Comparison of ENCODE assay signal across 15 cellular contexts in the genomic region with DNA sequence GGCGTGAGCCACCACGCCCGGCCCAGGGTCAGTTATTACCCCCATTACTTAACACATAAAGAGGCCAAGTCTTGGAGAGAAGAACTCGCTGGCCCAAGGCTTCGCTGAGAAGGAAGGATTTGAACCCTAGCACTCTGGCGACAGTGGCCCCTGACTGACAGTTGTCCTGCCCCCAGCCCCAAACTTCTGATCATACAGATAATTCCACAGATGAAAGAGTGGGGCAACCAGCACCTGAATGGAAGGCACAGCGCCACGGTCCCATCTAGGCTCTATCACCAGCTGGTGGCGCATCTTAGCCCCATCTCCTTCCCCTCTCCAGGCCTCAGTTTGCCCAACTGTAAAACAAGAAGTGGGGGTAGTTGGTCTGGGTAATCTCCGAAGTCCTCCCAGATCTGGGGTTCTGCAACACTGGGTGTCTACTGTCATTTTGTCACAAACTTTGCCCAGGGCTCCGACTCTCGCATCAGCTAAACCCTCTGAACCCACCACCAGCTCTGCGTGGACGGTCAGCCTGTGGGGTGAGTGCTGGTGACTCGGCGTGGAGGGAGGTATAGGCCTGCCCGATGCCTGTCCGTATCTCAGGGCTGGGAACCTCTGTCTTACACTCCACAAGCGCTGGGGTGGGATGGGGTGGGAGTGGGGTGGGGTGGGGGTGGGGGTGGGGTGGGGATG.
A peak's percentile ranks its signal among the peaks of the same experiment; 100 is the strongest.
DNase-seq lines count a peak whose midpoint lies in the region; ATAC-seq and TF ChIP-seq lines count a peak whose summit lies in the region.
"Had no signal": no experiment of that assay in that cellular context is flagged by ENCODE, and none has a peak within 500 bp of the region (broad histone marks: within the 10 kb centered on the region; RNA-seq: fewer than 3 reads in every experiment).

No MANE protein-coding gene starts in this region.

- peaks cover 4% of the 10 kb centered on the region for H3F3A ChIP-seq in neural cell (ENCODE audit: insufficient read depth, low read length, poor library complexity, severe bottlenecking)

- no peak for ATAC-seq in activated naive CD4-positive, alpha-beta T cell treated with anti-CD3 and anti-CD28 coated beads, Interleukin-2, amount 50 U/mL, for 72 hours
- ATAC-seq in HG03039 (IDR thresholded peaks at IDR 0.05; ENCODE audit: unreplicated experiment) = no peak

- H3K27ac Mint-ChIP-seq in activated naive CD4-positive, alpha-beta T cell treated with anti-CD3 and anti-CD28 coated beads, Interleukin-2, amount 50 U/mL, for 24 hours = peak overlapping the region; percentile 65
- H3K27ac Mint-ChIP-seq in activated naive CD4-positive, alpha-beta T cell treated with anti-CD3 and anti-CD28 coated beads, Interleukin-2, amount 50 U/mL, for 72 hours = peak overlapping the region in 1 of 2 donors; percentile 94
- no peak overlapping the region for H3K27ac Mint-ChIP-seq in progenitor cell of endocrine pancreas

- H3K4me3 ChIP-seq in esophagus squamous epithelium (no peak overlapping the region), neural cell (ENCODE audit: low read length) (no peak overlapping the region), tibial nerve (no peak overlapping the region)
- H3K4me3 ChIP-seq: lung had no signal

- H3K4me1 ChIP-seq in esophagus squamous epithelium = peaks cover 30 to 71% (median 37%) of the 10 kb centered on the region in 3 donors
- peaks cover 0 to 42% (median 26%) of the 10 kb centered on the region in 4 donors for H3K4me1 ChIP-seq in tibial nerve

- no peaks in the 10 kb centered on the region for H3K27me3 Mint-ChIP-seq in activated naive CD4-positive, alpha-beta T cell treated with anti-CD3 and anti-CD28 coated beads, Interleukin-2, amount 50 U/mL, for 24 hours
- peaks cover 3% of the 10 kb centered on the region for H3K27me3 Mint-ChIP-seq in progenitor cell of endocrine pancreas
- H3K27me3 Mint-ChIP-seq: activated CD4-positive, alpha-beta T cell treated with anti-CD3 and anti-CD28 coated beads, Interleukin-2, amount 10 ng/mL, durations not matched to agents 7 days and 5 days had no signal

- DNase-seq in activated naive CD4-positive, alpha-beta T cell treated with anti-CD3 and anti-CD28 coated beads, Interleukin-2, amount 50 U/mL, for 72 hours (ENCODE audit: low spot score in 2 of 2) = no peak
- DNase-seq in esophagus squamous epithelium (lab: John Stamatoyannopoulos, UW) = no peak
- no peak for DNase-seq in tibial nerve (ENCODE audit: low spot score in 2 of 2)
- DNase-seq in progenitor cell of endocrine pancreas (ENCODE audit: low spot score, unreplicated experiment) = no peak
- DNase-seq in islet precursor cell = no peak
- DNase-seq: ACHN; activated CD4-positive, alpha-beta T cell treated with anti-CD3 and anti-CD28 coated beads, Interleukin-2, amount 10 ng/mL, durations not matched to agents 7 days and 5 days; activated gamma-delta T cell treated with Interleukin-2 at 50 U/mL for 16 hours; KBM-7; NCI-H2029 treated with DMSO at 0.1 percent for 48 hours; retina had no signal

- H3K36me3 Mint-ChIP-seq in activated naive CD4-positive, alpha-beta T cell treated with anti-CD3 and anti-CD28 coated beads, Interleukin-2, amount 50 U/mL, for 24 hours = peaks cover 2% of the 10 kb centered on the region
- peaks cover 11 to 15% of the 10 kb centered on the region in 2 donors for H3K36me3 Mint-ChIP-seq in activated naive CD4-positive, alpha-beta T cell treated with anti-CD3 and anti-CD28 coated beads, Interleukin-2, amount 50 U/mL, for 72 hours
- H3K36me3 Mint-ChIP-seq in progenitor cell of endocrine pancreas (ENCODE audit: insufficient read depth) = peaks cover 2% of the 10 kb centered on the region

- no peak for TF ChIP-seq POLR2A in esophagus squamous epithelium (IDR thresholded peaks at IDR 0.05)
- TF ChIP-seq POLR2A in tibial nerve (IDR thresholded peaks at IDR 0.05) = no peak

- H3K9me2 ChIP-seq in neural cell (ENCODE audit: insufficient read depth, low read length) = no peaks in the 10 kb centered on the region

- H3K9me3 ChIP-seq in esophagus squamous epithelium = no peaks in the 10 kb centered on the region
- H3K9me3 ChIP-seq in neural cell (ENCODE audit: low read length) = no peaks in the 10 kb centered on the region
- H3K9me3 ChIP-seq in tibial nerve = no peaks in the 10 kb centered on the region

- TF ChIP-seq RAD21 in neural cell (conservative IDR thresholded peaks at IDR 0.05) = no peak

- WGBS in esophagus squamous epithelium, 2 donors = 85 to 89% methylated on average over 9 to 11 of the region's 19 CpGs
- WGBS in tibial nerve, 2 donors = 90 to 94% methylated on average over 19 of the region's 19 CpGs

- no peak for TF ChIP-seq CTCF in esophagus squamous epithelium (IDR thresholded peaks at IDR 0.05)
- TF ChIP-seq CTCF in neural cell (IDR thresholded peaks at IDR 0.05; ENCODE audit: poor library complexity, severe bottlenecking) = no peak
- no peak for TF ChIP-seq CTCF in tibial nerve (IDR thresholded peaks at IDR 0.05)
- no peak for TF ChIP-seq CTCF in progenitor cell of endocrine pancreas (IDR thresholded peaks at IDR 0.05; ENCODE audit: unreplicated experiment)

- H3K4me1 Mint-ChIP-seq in activated naive CD4-positive, alpha-beta T cell treated with anti-CD3 and anti-CD28 coated beads, Interleukin-2, amount 50 U/mL, for 24 hours = peaks cover 18% of the 10 kb centered on the region
- H3K4me1 Mint-ChIP-seq in progenitor cell of endocrine pancreas (ENCODE audit: low read depth) = peaks cover 34% of the 10 kb centered on the region

- H3K9ac ChIP-seq in neural cell (ENCODE audit: low read length) = no peak overlapping the region

- H3K9me3 Mint-ChIP-seq in activated naive CD4-positive, alpha-beta T cell treated with anti-CD3 and anti-CD28 coated beads, Interleukin-2, amount 50 U/mL, for 24 hours = peaks cover 7% of the 10 kb centered on the region
- peaks cover 13 to 14% of the 10 kb centered on the region in 2 donors for H3K9me3 Mint-ChIP-seq in activated naive CD4-positive, alpha-beta T cell treated with anti-CD3 and anti-CD28 coated beads, Interleukin-2, amount 50 U/mL, for 72 hours
- H3K9me3 Mint-ChIP-seq in progenitor cell of endocrine pancreas (ENCODE audit: low read depth) = peaks cover 6% of the 10 kb centered on the region

- peak overlapping the region; percentile 47 to 99 (median 97) for H3K27ac ChIP-seq in esophagus squamous epithelium
- H3K27ac ChIP-seq in neural cell (ENCODE audit: low read length) = peak overlapping the region; percentile 55
- H3K27ac ChIP-seq in tibial nerve = peak overlapping the region; percentile 95 to 99 (median 97)

- TF ChIP-seq EP300 in neural cell (conservative IDR thresholded peaks at IDR 0.05; ENCODE audit: poor library complexity, severe bottlenecking) (no peak), tibial nerve (IDR thresholded peaks at IDR 0.05) (no peak)

- H3K79me2 ChIP-seq in neural cell (replicated peaks; ENCODE audit: insufficient read depth, low read length) = no peaks in the 10 kb centered on the region

- intact Hi-C loops in esophagus squamous epithelium (cut with DNase I) = no loop called here

- H3K27me3 ChIP-seq in esophagus squamous epithelium (no peaks in the 10 kb centered on the region), neural cell (ENCODE audit: insufficient read depth, low read depth, low read length) (no peaks in the 10 kb centered on the region), tibial nerve (no peaks in the 10 kb centered on the region)

- no peak overlapping the region for H3K4me3 Mint-ChIP-seq in activated naive CD4-positive, alpha-beta T cell treated with anti-CD3 and anti-CD28 coated beads, Interleukin-2, amount 50 U/mL, for 24 hours
- H3K4me3 Mint-ChIP-seq in progenitor cell of endocrine pancreas (ENCODE audit: low read depth) = no peak overlapping the region

- H3K4me2 ChIP-seq in neural cell (ENCODE audit: low read length) = no peak overlapping the region

- H4K20me1 ChIP-seq in neural cell (ENCODE audit: insufficient read depth) = no peaks in the 10 kb centered on the region

- H2AFZ ChIP-seq in neural cell (ENCODE audit: low read depth, low read length) = no peak overlapping the region

- H3K36me3 ChIP-seq in esophagus squamous epithelium = no peaks in the 10 kb centered on the region
- no peaks in the 10 kb centered on the region for H3K36me3 ChIP-seq in neural cell (ENCODE audit: insufficient read depth, low read length)
- H3K36me3 ChIP-seq in tibial nerve = no peaks in the 10 kb centered on the region

TF ChIP-seq in neural cell, 6 proteins besides CTCF, POLR2A, EP300 and RAD21:
- no peak for TF ChIP-seq TAF1 (IDR thresholded peaks at IDR 0.05; ENCODE audit: low read depth)
- no peak for TF ChIP-seq POLR2AphosphoS5 (IDR thresholded peaks at IDR 0.05)
- TF ChIP-seq EZH2 (IDR thresholded peaks at IDR 0.05; ENCODE audit: borderline replicate concordance, insufficient read depth, low read length, poor library complexity, severe bottlenecking) = no peak
- TF ChIP-seq, protein P1, sequence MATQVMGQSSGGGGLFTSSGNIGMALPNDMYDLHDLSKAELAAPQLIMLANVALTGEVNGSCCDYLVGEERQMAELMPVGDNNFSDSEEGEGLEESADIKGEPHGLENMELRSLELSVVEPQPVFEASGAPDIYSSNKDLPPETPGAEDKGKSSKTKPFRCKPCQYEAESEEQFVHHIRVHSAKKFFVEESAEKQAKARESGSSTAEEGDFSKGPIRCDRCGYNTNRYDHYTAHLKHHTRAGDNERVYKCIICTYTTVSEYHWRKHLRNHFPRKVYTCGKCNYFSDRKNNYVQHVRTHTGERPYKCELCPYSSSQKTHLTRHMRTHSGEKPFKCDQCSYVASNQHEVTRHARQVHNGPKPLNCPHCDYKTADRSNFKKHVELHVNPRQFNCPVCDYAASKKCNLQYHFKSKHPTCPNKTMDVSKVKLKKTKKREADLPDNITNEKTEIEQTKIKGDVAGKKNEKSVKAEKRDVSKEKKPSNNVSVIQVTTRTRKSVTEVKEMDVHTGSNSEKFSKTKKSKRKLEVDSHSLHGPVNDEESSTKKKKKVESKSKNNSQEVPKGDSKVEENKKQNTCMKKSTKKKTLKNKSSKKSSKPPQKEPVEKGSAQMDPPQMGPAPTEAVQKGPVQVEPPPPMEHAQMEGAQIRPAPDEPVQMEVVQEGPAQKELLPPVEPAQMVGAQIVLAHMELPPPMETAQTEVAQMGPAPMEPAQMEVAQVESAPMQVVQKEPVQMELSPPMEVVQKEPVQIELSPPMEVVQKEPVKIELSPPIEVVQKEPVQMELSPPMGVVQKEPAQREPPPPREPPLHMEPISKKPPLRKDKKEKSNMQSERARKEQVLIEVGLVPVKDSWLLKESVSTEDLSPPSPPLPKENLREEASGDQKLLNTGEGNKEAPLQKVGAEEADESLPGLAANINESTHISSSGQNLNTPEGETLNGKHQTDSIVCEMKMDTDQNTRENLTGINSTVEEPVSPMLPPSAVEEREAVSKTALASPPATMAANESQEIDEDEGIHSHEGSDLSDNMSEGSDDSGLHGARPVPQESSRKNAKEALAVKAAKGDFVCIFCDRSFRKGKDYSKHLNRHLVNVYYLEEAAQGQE (IDR thresholded peaks at IDR 0.05; ENCODE audit: borderline replicate concordance) = no peak
- TF ChIP-seq SMC3 (conservative IDR thresholded peaks at IDR 0.05; ENCODE audit: poor library complexity) = no peak
- TF ChIP-seq MXI1 (conservative IDR thresholded peaks at IDR 0.05; ENCODE audit: poor library complexity, severe bottlenecking) = no peak
